ENCODE assay signal across 11 cellular contexts in genomic region chr19:8890260-8890659, GRCh38. TPM values are rescaled to one million over a fixed set of nuclear protein-coding genes. Genes with fewer than 3 reads are reported as not detected.
"Had no signal": no experiment of that assay in that cellular context is flagged by ENCODE, and none has a peak within 500 bp of the region (broad histone marks: within the 10 kb centered on the region; RNA-seq: fewer than 3 reads in every experiment).

No MANE protein-coding gene starts in this region.

- H2AFZ ChIP-seq: GM23248 had no signal

- H3K36me3 ChIP-seq: HAP-1 had no signal

- H3K4me2 ChIP-seq: KMS-11 had no signal

- H3K9me3 ChIP-seq: HAP-1 had no signal

- ATAC-seq: HCT116 had no signal

- H3K27ac ChIP-seq: GM23248, HL-60, KMS-11 had no signal

- H3K9ac ChIP-seq: GM23248, KMS-11 had no signal

- DNase-seq: GM23248, GOT3, H7, KBM-7 had no signal

- H3K4me3 ChIP-seq: GM23248, HAP-1 had no signal

- H3K4me1 ChIP-seq: HAP-1 had no signal

RNA-seq across cellular contexts. Expression of gene MBD3L1, which starts 58.1 kb away (rescaled TPM):
- total RNA-seq: GM23248, H4, H7, HT1080 had no signal
- polyA plus RNA-seq: GM23248, IgD-negative memory B cell had no signal
